ENCODE assay signal across 16 cellular contexts in genomic region chr18:79521806-79522205, GRCh38.
DNase-seq lines count a peak whose midpoint lies in the region; ATAC-seq, FAIRE-seq and TF ChIP-seq lines count a peak whose summit lies in the region.
"Had no signal": no experiment of that assay in that cellular context is flagged by ENCODE, and none has a peak within 500 bp of the region (broad histone marks: within the 10 kb centered on the region; RNA-seq: fewer than 3 reads in every experiment).

No MANE protein-coding gene starts in this region.

- H2BK12ac ChIP-seq in mesenchymal stem cell (ENCODE audit: low read length in 2 of 2): no peak overlapping the region

- WGBS in psoas muscle, 3 donors: 82 to 94% (median 92%) methylated on average over 5 to 6 of the region's 6 CpGs
- 81% methylated on average over 5 of the region's 6 CpGs for WGBS in mesenchymal stem cell

- FAIRE-seq in GM12891 (lab: Jason Lieb, UNC): peak; percentile 87
- FAIRE-seq: H54 had no signal

- H3K36me3 ChIP-seq in CD4-positive, CD25-positive, alpha-beta regulatory T cell (ENCODE audit: control insufficient read depth, insufficient read depth, low read length): no peaks in the 10 kb centered on the region
- H3K36me3 ChIP-seq in psoas muscle (ENCODE audit: insufficient read depth in 1 of 2, low read depth in 1 of 2): no peaks in the 10 kb centered on the region
- no peaks in the 10 kb centered on the region for H3K36me3 ChIP-seq in mesenchymal stem cell (ENCODE audit: control insufficient read depth in 1 of 2, insufficient read depth in 2 of 2, low read depth in 1 of 2, low read length in 2 of 2)

- no peak for ATAC-seq in CD4-positive, CD25-positive, alpha-beta regulatory T cell (ENCODE audit: low read depth in 2 of 2)
- no peak for ATAC-seq in activated CD8-positive, alpha-beta memory T cell treated with anti-CD3 and anti-CD28 coated beads, Interleukin-2, amount 10 ng/mL, durations not matched to agents 7 days and 5 days
- ATAC-seq in memory B cell (ENCODE audit: low read depth): no peak
- no peak for ATAC-seq in psoas muscle

- no peak overlapping the region for H3K4me3 ChIP-seq in CD4-positive, CD25-positive, alpha-beta regulatory T cell (ENCODE audit: low read depth, low read length)
- H3K4me3 ChIP-seq in psoas muscle (no peak overlapping the region), mesenchymal stem cell (ENCODE audit: insufficient read depth in 1 of 2, low read depth in 1 of 2, low read length in 2 of 2) (no peak overlapping the region)
- H3K4me3 ChIP-seq: skin epidermis had no signal

- H3K27ac ChIP-seq in CD4-positive, CD25-positive, alpha-beta regulatory T cell (ENCODE audit: insufficient read depth, low read length, poor library complexity, severe bottlenecking): peak overlapping the region; percentile 92
- H3K27ac ChIP-seq in psoas muscle: no peak overlapping the region
- no peak overlapping the region for H3K27ac ChIP-seq in mesenchymal stem cell (ENCODE audit: low read length, poor library complexity, severe bottlenecking)
- H3K27ac ChIP-seq: epithelial cell of prostate had no signal

- no peak for DNase-seq in CD4-positive, CD25-positive, alpha-beta regulatory T cell
- DNase-seq in GM12891 (ENCODE audit: insufficient read length, low spot score) (no peak), memory B cell (ENCODE audit: low spot score in 2 of 2) (no peak), psoas muscle (no peak), D341Med (ENCODE audit: low spot score) (no peak), mesenchymal stem cell (no peak), EL (no peak)
- DNase-seq in activated CD8-positive, alpha-beta memory T cell treated with anti-CD3 and anti-CD28 coated beads, Interleukin-2, amount 10 ng/mL, durations not matched to agents 7 days and 5 days: peak; percentile 38
- DNase-seq: AML-193, DMS153, IMR-90, NCI-H1092 treated with DMSO at 0.1 percent for 48 hours, SK-N-SH had no signal

- H3K27me3 ChIP-seq in CD4-positive, CD25-positive, alpha-beta regulatory T cell (ENCODE audit: control insufficient read depth, insufficient read depth, low read length): no peaks in the 10 kb centered on the region
- H3K27me3 ChIP-seq in psoas muscle (ENCODE audit: insufficient read depth in 3 of 3, low read length in 2 of 3) (no peaks in the 10 kb centered on the region), mesenchymal stem cell (ENCODE audit: control insufficient read depth in 1 of 2, insufficient read depth in 1 of 2, low read length in 2 of 2) (peaks cover 9 to 11% of the 10 kb centered on the region in 2 experiments)

- peaks cover 11% of the 10 kb centered on the region for H3K27me3 Mint-ChIP-seq in CD4-positive, CD25-positive, alpha-beta regulatory T cell
- no peaks in the 10 kb centered on the region for H3K27me3 Mint-ChIP-seq in activated CD8-positive, alpha-beta memory T cell treated with anti-CD3 and anti-CD28 coated beads, Interleukin-2, amount 10 ng/mL, durations not matched to agents 7 days and 5 days
- H3K27me3 Mint-ChIP-seq in memory B cell: no peaks in the 10 kb centered on the region

- intact Hi-C loops in psoas muscle (cut with DNase I): no loop called here

- H3K4ac ChIP-seq in mesenchymal stem cell (ENCODE audit: low read depth in 1 of 2, low read length in 2 of 2): no peak overlapping the region

- no peaks in the 10 kb centered on the region for H3K9me3 Mint-ChIP-seq in CD4-positive, CD25-positive, alpha-beta regulatory T cell
- no peaks in the 10 kb centered on the region for H3K9me3 Mint-ChIP-seq in activated CD8-positive, alpha-beta memory T cell treated with anti-CD3 and anti-CD28 coated beads, Interleukin-2, amount 10 ng/mL, durations not matched to agents 7 days and 5 days (ENCODE audit: low read depth)
- H3K9me3 Mint-ChIP-seq in memory B cell: no peaks in the 10 kb centered on the region

- H3K4me1 Mint-ChIP-seq in CD4-positive, CD25-positive, alpha-beta regulatory T cell: peaks cover 22 to 82% (median 35%) of the 10 kb centered on the region in 4 donors
- H3K4me1 Mint-ChIP-seq in activated CD8-positive, alpha-beta memory T cell treated with anti-CD3 and anti-CD28 coated beads, Interleukin-2, amount 10 ng/mL, durations not matched to agents 7 days and 5 days: peaks cover 58% of the 10 kb centered on the region
- H3K4me1 Mint-ChIP-seq in memory B cell: peaks cover 65% of the 10 kb centered on the region

- no peak overlapping the region for H4K8ac ChIP-seq in mesenchymal stem cell (ENCODE audit: low read length)

- H2BK120ac ChIP-seq in mesenchymal stem cell (ENCODE audit: low read depth, low read length): no peak overlapping the region

- no peak overlapping the region for H2AK5ac ChIP-seq in mesenchymal stem cell (ENCODE audit: low read length, severe bottlenecking)

- peaks cover 64% of the 10 kb centered on the region for H3K4me1 ChIP-seq in CD4-positive, CD25-positive, alpha-beta regulatory T cell (ENCODE audit: control insufficient read depth, insufficient read depth, low read length, poor library complexity, severe bottlenecking)
- H3K4me1 ChIP-seq in psoas muscle (peaks cover 6% of the 10 kb centered on the region), mesenchymal stem cell (ENCODE audit: control insufficient read depth, insufficient read depth, low read depth, low read length) (peaks cover 11% of the 10 kb centered on the region)

- CTCF ChIA-PET in activated CD8-positive, alpha-beta memory T cell treated with anti-CD3 and anti-CD28 coated beads, Interleukin-2, amount 10 ng/mL, durations not matched to agents 7 days and 5 days (lab: Charles Lee): no interaction called here

- no peak overlapping the region for H3K18ac ChIP-seq in mesenchymal stem cell (ENCODE audit: low read depth in 1 of 2, low read length in 2 of 2)

- no peak overlapping the region for H3K14ac ChIP-seq in mesenchymal stem cell (ENCODE audit: low read length in 2 of 2)

- no peak overlapping the region for H2BK15ac ChIP-seq in mesenchymal stem cell (ENCODE audit: low read depth, poor library complexity, severe bottlenecking)

- H4K91ac ChIP-seq in mesenchymal stem cell (ENCODE audit: low read length): no peak overlapping the region

- TF ChIP-seq CTCF in psoas muscle (IDR thresholded peaks at IDR 0.05): no peak

- no peak overlapping the region for H3K23ac ChIP-seq in mesenchymal stem cell (ENCODE audit: low read length in 2 of 2)

- no peak overlapping the region for H2AFZ ChIP-seq in mesenchymal stem cell (ENCODE audit: low read depth, low read length)

- peak overlapping the region; percentile 9 to 100 (median 98) for H3K27ac Mint-ChIP-seq in CD4-positive, CD25-positive, alpha-beta regulatory T cell
- peak overlapping the region; percentile 85 for H3K27ac Mint-ChIP-seq in activated CD8-positive, alpha-beta memory T cell treated with anti-CD3 and anti-CD28 coated beads, Interleukin-2, amount 10 ng/mL, durations not matched to agents 7 days and 5 days
- H3K27ac Mint-ChIP-seq in memory B cell: peak overlapping the region; percentile 98

- H2BK5ac ChIP-seq in mesenchymal stem cell (ENCODE audit: low read depth, low read length, poor library complexity, severe bottlenecking): no peak overlapping the region

- H3K79me1 ChIP-seq in mesenchymal stem cell (replicated peaks; ENCODE audit: low read length, poor library complexity, severe bottlenecking): no peaks in the 10 kb centered on the region

- no peak overlapping the region for H3K4me2 ChIP-seq in mesenchymal stem cell (ENCODE audit: low read length, poor library complexity, severe bottlenecking)
- H3K4me2 ChIP-seq: SK-N-SH had no signal

- no peaks in the 10 kb centered on the region for H3K9me3 ChIP-seq in CD4-positive, CD25-positive, alpha-beta regulatory T cell (ENCODE audit: control insufficient read depth in 2 of 2, low read length in 2 of 2)
- H3K9me3 ChIP-seq in psoas muscle (no peaks in the 10 kb centered on the region), mesenchymal stem cell (ENCODE audit: control insufficient read depth, low read length) (no peaks in the 10 kb centered on the region)
- H3K9me3 ChIP-seq: SK-N-SH had no signal

- no peak for TF ChIP-seq POLR2A in GM12891 (IDR thresholded peaks at IDR 0.05; ENCODE audit: low read depth, low read length)

- H3K4me3 Mint-ChIP-seq in CD4-positive, CD25-positive, alpha-beta regulatory T cell: peak overlapping the region in 3 of 4 donors; percentile 85 to 91 (median 86)
- H3K4me3 Mint-ChIP-seq in activated CD8-positive, alpha-beta memory T cell treated with anti-CD3 and anti-CD28 coated beads, Interleukin-2, amount 10 ng/mL, durations not matched to agents 7 days and 5 days: peak overlapping the region; percentile 57
- peak overlapping the region; percentile 64 for H3K4me3 Mint-ChIP-seq in memory B cell

- peaks cover 3% of the 10 kb centered on the region for H3K36me3 Mint-ChIP-seq in CD4-positive, CD25-positive, alpha-beta regulatory T cell
- H3K36me3 Mint-ChIP-seq in activated CD8-positive, alpha-beta memory T cell treated with anti-CD3 and anti-CD28 coated beads, Interleukin-2, amount 10 ng/mL, durations not matched to agents 7 days and 5 days: peaks cover 1% of the 10 kb centered on the region
- H3K36me3 Mint-ChIP-seq in memory B cell: peaks cover 8% of the 10 kb centered on the region

- H3K9ac ChIP-seq in mesenchymal stem cell (ENCODE audit: low read length): no peak overlapping the region
- H3K9ac ChIP-seq: SK-N-SH had no signal

TF ChIP-seq in GM12891, 5 proteins besides CTCF, POLR2A, EP300 and RAD21:
- TF ChIP-seq POU2F2 (IDR thresholded peaks at IDR 0.05; ENCODE audit: low read depth, low read length) (no peak), POLR2AphosphoS5 (IDR thresholded peaks at IDR 0.05; ENCODE audit: low read depth, low read length) (no peak), PAX5 (IDR thresholded peaks at IDR 0.05; ENCODE audit: insufficient read depth, low read length, severe bottlenecking) (no peak), TAF1 (IDR thresholded peaks at IDR 0.05; ENCODE audit: low read depth, low read length) (no peak), SPI1 (IDR thresholded peaks at IDR 0.05; ENCODE audit: low read depth, low read length) (no peak)
